Comparison of ENCODE assay signal across 8 cellular contexts in the genomic region with DNA sequence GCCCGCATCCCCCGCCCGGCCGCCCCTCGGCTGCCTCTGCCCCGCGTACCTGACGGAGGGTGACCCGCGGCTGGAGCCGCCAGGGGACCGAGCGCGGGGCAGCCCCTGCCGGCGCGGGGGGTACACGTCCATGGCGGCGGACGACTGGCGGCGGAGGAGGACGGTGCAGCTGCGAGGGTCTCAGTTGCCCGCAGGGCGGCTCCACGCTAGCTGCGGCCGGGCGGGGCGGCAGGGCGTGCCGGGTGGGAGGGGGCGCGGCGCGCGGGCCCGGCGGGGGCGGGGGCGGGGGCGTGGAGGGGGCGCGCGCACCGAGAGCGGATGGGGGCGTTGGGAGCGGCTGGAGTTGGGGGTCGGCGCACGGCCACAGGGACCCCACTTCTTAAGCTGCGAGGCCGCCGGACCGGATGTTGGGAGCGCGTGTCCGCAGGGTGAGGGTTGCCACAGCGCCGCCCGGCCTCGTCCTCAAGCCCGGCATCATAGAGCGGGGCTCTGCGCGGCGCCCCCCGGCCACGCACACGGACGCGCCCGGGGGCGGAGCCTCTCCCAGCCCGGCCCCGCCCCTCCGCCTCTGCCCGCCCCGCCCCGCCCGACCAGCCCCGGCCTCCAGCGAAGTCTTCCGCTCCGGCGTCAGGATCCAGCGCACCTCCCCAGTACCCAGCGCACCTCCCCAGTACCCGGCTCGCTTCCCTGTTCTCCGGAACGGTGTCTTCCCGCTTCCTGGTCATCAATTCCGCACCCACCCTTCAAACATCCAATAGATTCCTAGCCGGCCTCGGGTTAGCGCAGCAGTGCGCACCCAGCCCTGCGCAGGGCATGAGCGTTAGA. TPM values are rescaled to one million over a fixed set of nuclear protein-coding genes. Genes with fewer than 3 reads are reported as not detected.
A peak's percentile ranks its signal among the peaks of the same experiment; 100 is the strongest.
DNase-seq lines count a peak whose midpoint lies in the region; ATAC-seq and TF ChIP-seq lines count a peak whose summit lies in the region.

DNAAF9 (minus strand) TSS at position 244 of the 825 bp plus-strand sequence; CDS start at position 132, 112 bp downstream.

- no peaks in the 10 kb centered on the region for H3K27me3 Mint-ChIP-seq in activated naive CD4-positive, alpha-beta T cell treated with anti-CD3 and anti-CD28 coated beads, Interleukin-2, amount 50 U/mL, for 24 hours

- ATAC-seq in GM19328 (IDR thresholded peaks at IDR 0.05; ENCODE audit: unreplicated experiment) (peak; percentile 53), omental fat pad (ENCODE audit: low FRiP score) (peak; percentile 83)

- DNase-seq in Ammon's horn (ENCODE audit: low spot score): peak; percentile 88
- DNase-seq in KBM-7: peak; percentile 70
- peak; percentile 83 for DNase-seq in SK-MEL-5 (ENCODE audit: low read depth, low spot score)
- no peak for DNase-seq in glomerular endothelial cell (ENCODE audit: extremely low read depth, low read depth, low spot score)
- DNase-seq in omental fat pad (ENCODE audit: low spot score): peak; percentile 28
- peak; percentile 70 for DNase-seq in superior temporal gyrus (ENCODE audit: extremely low spot score)

- in situ Hi-C loops in KBM-7 (cut with MboI; ENCODE audit: low pct_unique_long_range_greater_than_20kb, low sequenced_read_pairs): no loop called here
- in situ Hi-C loops in SK-MEL-5 (cut with HindIII; ENCODE audit: low pct_unique_long_range_greater_than_20kb, low sequenced_read_pairs): no loop called here

- peak in 2 of 3 donors; percentile 17 to 62 for TF ChIP-seq CTCF in omental fat pad (IDR thresholded peaks at IDR 0.05)

- no peaks in the 10 kb centered on the region for H3K36me3 Mint-ChIP-seq in activated naive CD4-positive, alpha-beta T cell treated with anti-CD3 and anti-CD28 coated beads, Interleukin-2, amount 50 U/mL, for 24 hours

- H3K4me1 Mint-ChIP-seq in activated naive CD4-positive, alpha-beta T cell treated with anti-CD3 and anti-CD28 coated beads, Interleukin-2, amount 50 U/mL, for 24 hours: peaks cover 27% of the 10 kb centered on the region

- no peaks in the 10 kb centered on the region for H3K9me3 Mint-ChIP-seq in activated naive CD4-positive, alpha-beta T cell treated with anti-CD3 and anti-CD28 coated beads, Interleukin-2, amount 50 U/mL, for 24 hours

- H3K27ac Mint-ChIP-seq in activated naive CD4-positive, alpha-beta T cell treated with anti-CD3 and anti-CD28 coated beads, Interleukin-2, amount 50 U/mL, for 24 hours: peak within 1 kb of the TSS; percentile 89

- H3K4me3 Mint-ChIP-seq in activated naive CD4-positive, alpha-beta T cell treated with anti-CD3 and anti-CD28 coated beads, Interleukin-2, amount 50 U/mL, for 24 hours: peak within 1 kb of the TSS; percentile 97

RNA-seq across cellular contexts. Expression of gene DNAAF9, which starts in this region (rescaled TPM):
- 7.5 and 7.9 TPM in 2 replicates for total RNA-seq in SK-MEL-5 (2014; rRNA removed; shearing (Covaris generic))
- polyA plus RNA-seq in SK-MEL-5 (2015; cell fraction: cytosol; rRNA removed): 7.3 and 9.6 TPM in 2 replicates
- polyA plus RNA-seq in SK-MEL-5 (2015; cell fraction: nucleus; rRNA removed): 18.2 and 23.4 TPM in 2 replicates
- total RNA-seq in glomerular endothelial cell (18.8 and 21.1 TPM in 2 replicates), omental fat pad (10 to 100 TPM; 18.5 to 34.4 (median 25.6) TPM)
